Comparison of ENCODE assay signal across 32 cellular contexts in the genomic region with DNA sequence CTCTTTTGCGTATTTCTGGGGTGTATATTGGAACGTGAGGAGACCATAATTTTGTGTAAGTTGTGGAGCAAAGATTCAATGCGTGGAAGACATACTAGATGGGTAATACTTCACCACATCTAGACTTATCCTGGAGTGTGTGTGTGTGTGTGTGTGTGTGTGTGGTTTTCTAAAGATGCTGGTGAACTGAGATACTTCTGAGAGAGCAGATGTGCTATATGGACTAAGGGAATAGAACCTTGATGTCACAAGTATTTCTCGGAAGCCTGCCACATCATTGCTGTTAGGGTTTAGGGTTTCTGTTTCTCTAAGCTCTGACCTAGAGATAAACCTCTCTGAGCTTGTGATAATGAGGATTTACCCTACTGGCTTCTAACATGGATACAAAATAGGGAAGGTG.
"Had no signal": no experiment of that assay in that cellular context is flagged by ENCODE, and none has a peak within 500 bp of the region (broad histone marks: within the 10 kb centered on the region; RNA-seq: fewer than 3 reads in every experiment).

No MANE protein-coding gene starts in this region.

- H3K27ac Mint-ChIP-seq: activated CD4-positive, alpha-beta memory T cell treated with anti-CD3 and anti-CD28 coated beads for 36 hours; activated CD4-positive, alpha-beta T cell treated with anti-CD3 and anti-CD28 coated beads for 36 hours; activated CD4-positive, alpha-beta T cell treated with anti-CD3 and anti-CD28 coated beads, Interleukin-2, amount 10 ng/mL, durations not matched to agents 24 days and 14 days; activated CD8-positive, alpha-beta memory T cell treated with anti-CD3 and anti-CD28 coated beads, Interleukin-2, amount 10 ng/mL, durations not matched to agents 7 days and 5 days; activated CD8-positive, alpha-beta T cell treated with anti-CD3 and anti-CD28 coated beads, Interleukin-2, amount 10 ng/mL, durations not matched to agents 7 days and 5 days; activated naive CD4-positive, alpha-beta T cell treated with anti-CD3 and anti-CD28 coated beads, Interleukin-2, amount 10 ng/mL, durations not matched to agents 7 days and 5 days; activated naive CD4-positive, alpha-beta T cell treated with anti-CD3 and anti-CD28 coated beads, Interleukin-2, amount 50 U/mL, for 72 hours; activated naive CD8-positive, alpha-beta T cell treated with anti-CD3 and anti-CD28 coated beads, Interleukin-2, amount 10 ng/mL, durations not matched to agents 7 days and 5 days; activated T-helper 1 cell treated with anti-CD3 and anti-CD28 coated beads, Interleukin-12 subunit alpha, Interleukin-12 subunit beta, Interleukin-2, Interleukin-4 antibody, amounts not matched to agents 30 ng/mL and 10 ng/mL and 1 ng/mL, durations not matched to agents 14 hours and 24 hours and 36 hours; activated T-helper 2 cell treated with anti-CD3 and anti-CD28 coated beads, Interferon-gamma antibody, Interleukin-2, Interleukin-4, amounts not matched to agents 10 μg/mL and 5 μg/mL and 100 μg/mL, durations not matched to agents 14 hours and 24 hours and 36 hours; dendritic cell treated with granulocyte-macrophage colony-stimulating factor and Interleukin-4, amounts not matched to agents 40 ng/mL and 50 ng/mL, for 4 days; endodermal cell had no signal

- H3K27me3 ChIP-seq: ascending aorta, breast epithelium, cardiac muscle cell, dorsolateral prefrontal cortex, esophagus squamous epithelium, gastroesophageal sphincter, heart right ventricle had no signal

- H3K4me3 Mint-ChIP-seq: activated CD4-positive, alpha-beta memory T cell treated with anti-CD3 and anti-CD28 coated beads for 36 hours; activated CD4-positive, alpha-beta T cell treated with anti-CD3 and anti-CD28 coated beads for 36 hours; activated CD4-positive, alpha-beta T cell treated with anti-CD3 and anti-CD28 coated beads, Interleukin-2, amount 10 ng/mL, durations not matched to agents 24 days and 14 days; activated CD8-positive, alpha-beta memory T cell treated with anti-CD3 and anti-CD28 coated beads, Interleukin-2, amount 10 ng/mL, durations not matched to agents 7 days and 5 days; activated CD8-positive, alpha-beta T cell treated with anti-CD3 and anti-CD28 coated beads, Interleukin-2, amount 10 ng/mL, durations not matched to agents 7 days and 5 days; activated naive CD4-positive, alpha-beta T cell treated with anti-CD3 and anti-CD28 coated beads, Interleukin-2, amount 10 ng/mL, durations not matched to agents 7 days and 5 days; activated naive CD8-positive, alpha-beta T cell treated with anti-CD3 and anti-CD28 coated beads, Interleukin-2, amount 10 ng/mL, durations not matched to agents 7 days and 5 days; activated T-helper 1 cell treated with anti-CD3 and anti-CD28 coated beads, Interleukin-12 subunit alpha, Interleukin-12 subunit beta, Interleukin-2, Interleukin-4 antibody, amounts not matched to agents 30 ng/mL and 10 ng/mL and 1 ng/mL, durations not matched to agents 14 hours and 24 hours and 36 hours; brain; dendritic cell treated with granulocyte-macrophage colony-stimulating factor and Interleukin-4, amounts not matched to agents 40 ng/mL and 50 ng/mL, for 4 days; endodermal cell had no signal

- H3K4me1 Mint-ChIP-seq: activated CD4-positive, alpha-beta T cell treated with anti-CD3 and anti-CD28 coated beads for 36 hours; activated CD4-positive, alpha-beta T cell treated with anti-CD3 and anti-CD28 coated beads, Interleukin-2, amount 10 ng/mL, durations not matched to agents 24 days and 14 days; activated CD8-positive, alpha-beta memory T cell treated with anti-CD3 and anti-CD28 coated beads, Interleukin-2, amount 10 ng/mL, durations not matched to agents 7 days and 5 days; activated naive CD4-positive, alpha-beta T cell treated with anti-CD3 and anti-CD28 coated beads, Interleukin-2, amount 10 ng/mL, durations not matched to agents 7 days and 5 days; activated naive CD8-positive, alpha-beta T cell treated with anti-CD3 and anti-CD28 coated beads, Interleukin-2, amount 10 ng/mL, durations not matched to agents 7 days and 5 days had no signal

- H3K4me3 ChIP-seq: ascending aorta, breast epithelium, cardiac muscle cell, coronary artery, dorsolateral prefrontal cortex, esophagus squamous epithelium, gastroesophageal sphincter, heart right ventricle had no signal

- H3K4me1 ChIP-seq: ascending aorta, breast epithelium, esophagus squamous epithelium, gastroesophageal sphincter, heart right ventricle had no signal

- H3K9me3 ChIP-seq: ascending aorta, breast epithelium, esophagus squamous epithelium, gastroesophageal sphincter, heart right ventricle had no signal

- H3K36me3 Mint-ChIP-seq: activated CD4-positive, alpha-beta memory T cell treated with anti-CD3 and anti-CD28 coated beads for 36 hours; activated CD8-positive, alpha-beta memory T cell treated with anti-CD3 and anti-CD28 coated beads, Interleukin-2, amount 10 ng/mL, durations not matched to agents 7 days and 5 days; activated naive CD4-positive, alpha-beta T cell treated with anti-CD3 and anti-CD28 coated beads, Interleukin-2, amount 10 ng/mL, durations not matched to agents 7 days and 5 days; activated naive CD4-positive, alpha-beta T cell treated with anti-CD3 and anti-CD28 coated beads, Interleukin-2, amount 50 U/mL, for 72 hours; activated naive CD8-positive, alpha-beta T cell treated with anti-CD3 and anti-CD28 coated beads, Interleukin-2, amount 10 ng/mL, durations not matched to agents 7 days and 5 days; brain had no signal

- H3K9me3 Mint-ChIP-seq: activated CD4-positive, alpha-beta memory T cell treated with anti-CD3 and anti-CD28 coated beads for 36 hours; activated CD4-positive, alpha-beta T cell treated with anti-CD3 and anti-CD28 coated beads, Interleukin-2, amount 10 ng/mL, durations not matched to agents 24 days and 14 days; activated naive CD4-positive, alpha-beta T cell treated with anti-CD3 and anti-CD28 coated beads, Interleukin-2, amount 10 ng/mL, durations not matched to agents 7 days and 5 days; activated naive CD8-positive, alpha-beta T cell treated with anti-CD3 and anti-CD28 coated beads, Interleukin-2, amount 10 ng/mL, durations not matched to agents 7 days and 5 days; activated T-helper 1 cell treated with anti-CD3 and anti-CD28 coated beads, Interleukin-12 subunit alpha, Interleukin-12 subunit beta, Interleukin-2, Interleukin-4 antibody, amounts not matched to agents 30 ng/mL and 10 ng/mL and 1 ng/mL, durations not matched to agents 14 hours and 24 hours and 36 hours; activated T-helper 2 cell treated with anti-CD3 and anti-CD28 coated beads, Interferon-gamma antibody, Interleukin-2, Interleukin-4, amounts not matched to agents 10 μg/mL and 5 μg/mL and 100 μg/mL, durations not matched to agents 14 hours and 24 hours and 36 hours; dendritic cell treated with granulocyte-macrophage colony-stimulating factor and Interleukin-4, amounts not matched to agents 40 ng/mL and 50 ng/mL, for 4 days; endodermal cell had no signal

- H3K36me3 ChIP-seq: ascending aorta, breast epithelium, cardiac muscle cell, esophagus squamous epithelium, gastroesophageal sphincter, heart right ventricle had no signal

- H3K27me3 Mint-ChIP-seq: activated CD4-positive, alpha-beta T cell treated with anti-CD3 and anti-CD28 coated beads for 36 hours; activated CD4-positive, alpha-beta T cell treated with anti-CD3 and anti-CD28 coated beads, Interleukin-2, amount 10 ng/mL, durations not matched to agents 24 days and 14 days; activated naive CD4-positive, alpha-beta T cell treated with anti-CD3 and anti-CD28 coated beads, Interleukin-2, amount 10 ng/mL, durations not matched to agents 7 days and 5 days; dendritic cell treated with granulocyte-macrophage colony-stimulating factor and Interleukin-4, amounts not matched to agents 40 ng/mL and 50 ng/mL, for 4 days had no signal

- H3K27ac ChIP-seq: ascending aorta, breast epithelium, coronary artery, dorsolateral prefrontal cortex, esophagus squamous epithelium, gastroesophageal sphincter, heart right ventricle had no signal

- DNase-seq: activated CD4-positive, alpha-beta memory T cell treated with anti-CD3 and anti-CD28 coated beads for 36 hours; activated CD4-positive, alpha-beta T cell treated with anti-CD3 and anti-CD28 coated beads for 36 hours; activated CD4-positive, alpha-beta T cell treated with anti-CD3 and anti-CD28 coated beads, Interleukin-2, amount 10 ng/mL, durations not matched to agents 24 days and 14 days; activated CD4-positive, CD25-positive, alpha-beta regulatory T cell; activated CD4-positive, CD25-positive, alpha-beta regulatory T cell treated with anti-CD3 and anti-CD28 coated beads, Interleukin-2, amount 50 U/mL, for 72 hours; activated CD8-positive, alpha-beta memory T cell treated with anti-CD3 and anti-CD28 coated beads, Interleukin-2, amount 10 ng/mL, durations not matched to agents 7 days and 5 days; activated CD8-positive, alpha-beta memory T cell treated with anti-CD3 and anti-CD28 coated beads, Interleukin-2, amount 50 U/mL, for 4 hours; activated CD8-positive, alpha-beta T cell treated with anti-CD3 and anti-CD28 coated beads, Interleukin-2, amount 10 ng/mL, durations not matched to agents 7 days and 5 days; activated effector memory CD4-positive, alpha-beta T cell treated with anti-CD3 and anti-CD28 coated beads, Interleukin-2, amount 50 U/mL, for 16 hours; activated naive CD4-positive, alpha-beta T cell; activated naive CD4-positive, alpha-beta T cell treated with anti-CD3 and anti-CD28 coated beads, Interleukin-2, amount 10 ng/mL, durations not matched to agents 7 days and 5 days; activated naive CD8-positive, alpha-beta T cell treated with anti-CD3 and anti-CD28 coated beads, Interleukin-2, amount 10 ng/mL, durations not matched to agents 7 days and 5 days; activated T-cell treated with anti-CD3 and anti-CD28 coated beads, Interleukin-2, amount 50 U/mL, for 1 hour; activated T-cell treated with anti-CD3 and anti-CD28 coated beads, Interleukin-2, amount 50 U/mL, for 48 hours; central memory CD4-positive, alpha-beta T cell; cerebellar nuclear complex; dorsolateral prefrontal cortex; effector memory CD4-positive, alpha-beta T cell; endodermal cell; esophagus squamous epithelium; foreskin melanocyte; heart right ventricle had no signal
